8 cellular contexts compared by ENCODE assay signal in the genomic region with DNA sequence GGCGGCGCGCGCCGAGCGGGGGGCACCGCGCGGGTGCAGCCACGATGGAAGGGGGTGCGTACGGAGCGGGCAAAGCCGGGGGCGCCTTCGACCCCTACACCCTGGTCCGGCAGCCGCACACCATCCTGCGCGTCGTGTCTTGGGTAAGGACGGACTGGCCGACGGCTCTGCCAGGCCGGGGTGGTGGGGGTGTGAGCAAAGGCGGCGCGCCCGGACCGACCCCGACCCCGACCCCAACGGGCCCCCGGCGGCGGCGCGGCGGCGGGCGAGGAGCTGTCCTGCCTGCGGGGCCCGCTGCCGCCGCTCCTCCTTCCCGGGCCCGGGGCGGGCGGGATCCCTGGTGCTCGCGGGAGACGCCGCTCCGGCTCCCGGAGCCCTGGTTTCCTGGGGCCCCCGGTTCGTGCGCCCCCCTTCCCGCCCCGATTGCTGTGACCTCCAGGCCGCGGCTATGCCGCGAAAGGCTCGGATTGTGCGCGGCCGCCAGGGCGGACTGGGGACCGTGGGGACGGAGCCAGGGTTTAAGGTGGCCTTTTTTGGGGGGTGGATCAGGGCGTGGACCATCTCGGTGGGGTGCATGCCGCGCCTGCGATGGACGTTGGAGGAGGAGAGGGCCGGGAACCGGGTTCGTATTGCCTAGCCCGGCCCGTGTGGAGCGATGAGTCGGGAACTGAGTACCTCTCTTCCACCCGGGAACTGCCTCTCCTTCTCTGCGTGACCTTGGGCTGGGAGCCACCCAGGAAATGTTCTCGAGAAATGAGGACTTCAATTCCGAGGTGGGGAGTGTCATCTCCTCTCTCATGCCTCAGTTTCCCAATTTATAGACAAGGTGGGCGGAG. TPM values are rescaled to one million over a fixed set of nuclear protein-coding genes. Genes with fewer than 3 reads are reported as not detected.
A peak's percentile ranks its signal among the peaks of the same experiment; 100 is the strongest.
DNase-seq lines count a peak whose midpoint lies in the region; ATAC-seq, FAIRE-seq and TF ChIP-seq lines count a peak whose summit lies in the region.

A gene with protein sequence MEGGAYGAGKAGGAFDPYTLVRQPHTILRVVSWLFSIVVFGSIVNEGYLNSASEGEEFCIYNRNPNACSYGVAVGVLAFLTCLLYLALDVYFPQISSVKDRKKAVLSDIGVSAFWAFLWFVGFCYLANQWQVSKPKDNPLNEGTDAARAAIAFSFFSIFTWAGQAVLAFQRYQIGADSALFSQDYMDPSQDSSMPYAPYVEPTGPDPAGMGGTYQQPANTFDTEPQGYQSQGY (plus strand): TSS at position 25 of the 836 bp plus-strand sequence. CDS start 20 bp downstream, at position 45.

- peaks cover 2% of the 10 kb centered on the region for H3K27me3 ChIP-seq in bronchial epithelial cell (ENCODE audit: control insufficient read depth, insufficient read depth, low read length)
- peaks cover 0 to 20% of the 10 kb centered on the region in 2 donors for H3K27me3 ChIP-seq in left lung
- no peaks in the 10 kb centered on the region for H3K27me3 ChIP-seq in subcutaneous abdominal adipose tissue (ENCODE audit: control insufficient read depth in 5 of 5, insufficient read depth in 4 of 5, low read length in 5 of 5)

- H3K4me3 Mint-ChIP-seq in IgD-negative memory B cell, result peak within 1 kb of the TSS; percentile 84 to 96 (median 92)

- H3K36me3 Mint-ChIP-seq in IgD-negative memory B cell, result no peaks in the 10 kb centered on the region

- peaks cover 16 to 27% (median 20%) of the 10 kb centered on the region in 3 donors for H3K4me1 Mint-ChIP-seq in IgD-negative memory B cell

- peak within 1 kb of the TSS; percentile 56 to 78 (median 57) for H3K9ac ChIP-seq in subcutaneous abdominal adipose tissue (ENCODE audit: low read length in 5 of 5)

- H3K27me3 Mint-ChIP-seq in IgD-negative memory B cell, result peaks cover 8% of the 10 kb centered on the region

- H3K4me1 ChIP-seq in left lung (peaks cover 5 to 19% of the 10 kb centered on the region in 2 donors), subcutaneous abdominal adipose tissue (ENCODE audit: control insufficient read depth in 5 of 5, insufficient read depth in 5 of 5, low read length in 5 of 5) (peaks cover 2 to 23% (median 18%) of the 10 kb centered on the region in 5 donors)

- ATAC-seq in left lung (peak; percentile 27), GM21786 (IDR thresholded peaks at IDR 0.05; ENCODE audit: unreplicated experiment) (no peak), HG03460 (IDR thresholded peaks at IDR 0.05; ENCODE audit: unreplicated experiment) (no peak)

- no peak for FAIRE-seq in bronchial epithelial cell (lab: Jason Lieb, UNC)

- no peaks in the 10 kb centered on the region for H3K9me3 Mint-ChIP-seq in IgD-negative memory B cell

- no peaks in the 10 kb centered on the region for H3K36me3 ChIP-seq in bronchial epithelial cell (ENCODE audit: control insufficient read depth, insufficient read depth, low read length)
- H3K36me3 ChIP-seq in left lung, result no peaks in the 10 kb centered on the region
- H3K36me3 ChIP-seq in subcutaneous abdominal adipose tissue (ENCODE audit: control insufficient read depth in 5 of 5, insufficient read depth in 5 of 5, low read length in 5 of 5), result no peaks in the 10 kb centered on the region

- intact Hi-C loops in left lung (cut with DNase I), result no loop called here

- H3K4me3 ChIP-seq in bronchial epithelial cell (ENCODE audit: low read depth, low read length) (peak within 1 kb of the TSS; percentile 42), left lung (peak within 1 kb of the TSS; percentile 44 to 51), subcutaneous abdominal adipose tissue (ENCODE audit: low read depth in 1 of 5, low read length in 5 of 5) (peak within 1 kb of the TSS; percentile 68 to 85 (median 71))

- no peak for TF ChIP-seq CTCF in bronchial epithelial cell (IDR thresholded peaks at IDR 0.05; ENCODE audit: insufficient read depth, low read length, severe bottlenecking)
- no peak for TF ChIP-seq CTCF in left lung (IDR thresholded peaks at IDR 0.05)

- peak within 1 kb of the TSS in 2 of 3 donors; percentile 70 to 89 for H3K27ac Mint-ChIP-seq in IgD-negative memory B cell

- H3K27ac ChIP-seq in left lung (peak within 1 kb of the TSS in 1 of 2 donors; percentile 23), subcutaneous abdominal adipose tissue (ENCODE audit: low read depth, low read length) (no peak within 1 kb of the TSS)

- no peaks in the 10 kb centered on the region for H3K9me3 ChIP-seq in left lung
- no peaks in the 10 kb centered on the region for H3K9me3 ChIP-seq in subcutaneous abdominal adipose tissue (ENCODE audit: control insufficient read depth in 5 of 5, low read length in 5 of 5)

- DNase-seq in CD1c-positive myeloid dendritic cell (ENCODE audit: extremely low spot score) (peak; percentile 5), bronchial epithelial cell (ENCODE audit: low read depth) (no peak), left lung (peak in 1 of 2 donors; percentile 82), NCI-H2107 treated with DMSO at 0.1 percent for 48 hours (lab: John Stamatoyannopoulos, UW; ENCODE audit: unreplicated experiment) (no peak)

RNA-seq across cellular contexts. Expression of the gene that starts here (rescaled TPM):
- polyA plus RNA-seq in IgD-negative memory B cell, result 9.1 TPM
- total RNA-seq in bronchial epithelial cell (0.26 and 2.0 TPM in 2 replicates), left lung (1 to 10 TPM; 5.5 to 7.2 TPM)
